ENCODE assay signal across 11 cellular contexts in genomic region chr19:8302357-8302691, GRCh38. TPM values are rescaled to one million over a fixed set of nuclear protein-coding genes. Genes with fewer than 3 reads are reported as not detected.
DNase-seq lines count a peak whose midpoint lies in the region; ATAC-seq and TF ChIP-seq lines count a peak whose summit lies in the region.
"Had no signal": no experiment of that assay in that cellular context is flagged by ENCODE, and none has a peak within 500 bp of the region (broad histone marks: within the 10 kb centered on the region; RNA-seq: fewer than 3 reads in every experiment).

No MANE protein-coding gene starts in this region.

- H3K9me3 ChIP-seq in adrenal gland (replicated peaks in 1 of 3) (no peaks in the 10 kb centered on the region), tibial nerve (no peaks in the 10 kb centered on the region)

- no peak for TF ChIP-seq EP300 in tibial nerve (IDR thresholded peaks at IDR 0.05)

- intact Hi-C loops in adrenal gland (cut with DNase I), result no loop called here

- H3K27ac ChIP-seq in adrenal gland (no peak overlapping the region), tibial nerve (peak overlapping the region in 1 of 4 donors; percentile 8)

- H3K4me3 ChIP-seq in adrenal gland (no peak overlapping the region), tibial nerve (no peak overlapping the region)

- WGBS in adrenal gland, 4 donors, result 20 to 34% (median 29%) methylated on average over 5 to 11 of the region's 11 CpGs
- 20 to 50% methylated on average over 6 to 11 of the region's 11 CpGs for WGBS in tibial nerve, 2 donors

- no peak for TF ChIP-seq POLR2A in adrenal gland (IDR thresholded peaks at IDR 0.05)
- TF ChIP-seq POLR2A in tibial nerve (IDR thresholded peaks at IDR 0.05), result no peak

- ATAC-seq in left lobe of liver, result peak; percentile 52
- ATAC-seq: SK-N-SH treated with all-trans-retinoic acid at 6 μM for 48 hours had no signal

- TF ChIP-seq CTCF in adrenal gland (IDR thresholded peaks at IDR 0.05) (no peak), tibial nerve (IDR thresholded peaks at IDR 0.05) (no peak)

- DNase-seq in activated gamma-delta T cell treated with Interleukin-2 at 50 U/mL for 16 hours (peak; percentile 3), activated gamma-delta T cell (lab: John Stamatoyannopoulos, UW) (no peak), adrenal gland (peak; percentile 61 to 86 (median 82)), left lobe of liver (ENCODE audit: low spot score) (peak; percentile 62), tibial nerve (ENCODE audit: low spot score in 2 of 2) (peak; percentile 4 to 14), ecto neural progenitor cell (ENCODE audit: low spot score) (no peak), NOMO-1 treated with DMSO at 0.1 percent for 48 hours (lab: John Stamatoyannopoulos, UW; ENCODE audit: unreplicated experiment) (no peak), NCI-H2171 treated with DMSO at 0.1 percent for 48 hours (lab: John Stamatoyannopoulos, UW) (no peak)
- DNase-seq: endodermal cell, NCI-H526 had no signal

- H3K4me1 ChIP-seq in adrenal gland (replicated peaks in 1 of 2) (peaks cover under 1 to 7% of the 10 kb centered on the region in 2 donors), tibial nerve (peaks cover 0 to 19% (median 3%) of the 10 kb centered on the region in 4 donors)

- no peaks in the 10 kb centered on the region for H3K36me3 ChIP-seq in adrenal gland (replicated peaks in 1 of 2)
- H3K36me3 ChIP-seq in tibial nerve, result peaks cover 0 to 26% (median 0%) of the 10 kb centered on the region in 3 donors

- H3K27me3 ChIP-seq in adrenal gland, result no peaks in the 10 kb centered on the region
- no peaks in the 10 kb centered on the region for H3K27me3 ChIP-seq in tibial nerve

RNA-seq across cellular contexts. Expression of gene CD320, which starts 5.8 kb away (rescaled TPM):
- total RNA-seq in adrenal gland (100 to 1,000 TPM in 1 of 8 donors, 10 to 100 TPM in 7; 53.6 to 129 (median 68.2) TPM), left lobe of liver (16.3 TPM), tibial nerve (100 to 1,000 TPM in 1 of 4 donors, 10 to 100 TPM in 3; 64.7 to 109 (median 83.9) TPM)
- 10 to 100 TPM; 12.0 to 61.4 (median 34.1) TPM for polyA plus RNA-seq in adrenal gland

RNA-seq across cellular contexts. Expression of gene NDUFA7, which starts 18.9 kb away (rescaled TPM):
- total RNA-seq in adrenal gland (10 to 100 TPM in 7 of 8 donors, 1 to 10 TPM in 1; 5.3 to 84.5 (median 72.4) TPM), left lobe of liver (28.5 TPM), tibial nerve (10 to 100 TPM in 3 of 4 donors, 1 to 10 TPM in 1; 4.5 to 22.1 (median 16.0) TPM)
- polyA plus RNA-seq in adrenal gland, result 100 to 1,000 TPM; 140 to 502 (median 202) TPM

RNA-seq across cellular contexts. Expression of gene RPS28, which starts 19.0 kb away (rescaled TPM):
- total RNA-seq in adrenal gland, result 1,000 to 10,000 TPM in 4 of 8 donors, 100 to 1,000 TPM in 4; 220 to 1,896 (median 903) TPM
- 1,000 to 10,000 TPM in 1 of 3 donors, 100 to 1,000 TPM in 2; 155 to 1,715 (median 649) TPM for polyA plus RNA-seq in adrenal gland
- 653 TPM for total RNA-seq in left lobe of liver
- 100 to 1,000 TPM; 398 to 559 (median 412) TPM for total RNA-seq in tibial nerve

RNA-seq across cellular contexts. Expression of gene KANK3, which starts 40.7 kb away (rescaled TPM):
- total RNA-seq in adrenal gland, result 10 to 100 TPM in 7 of 8 donors, 1 to 10 TPM in 1; 9.8 to 27.7 (median 18.4) TPM
- 10 to 100 TPM in 2 of 3 donors, under 1 TPM in 1; 0.38 to 27.8 (median 23.6) TPM for polyA plus RNA-seq in adrenal gland
- total RNA-seq in left lobe of liver, result 7.2 TPM
- 10 to 100 TPM; 13.8 to 34.8 (median 20.1) TPM for total RNA-seq in tibial nerve

Comparison
In these comparisons a context has a peak if more than half of its experiments do, and no peak if none do; other contexts are left out.
1. DNase-seq: peak in activated gamma-delta T cell treated with Interleukin-2 at 50 U/mL for 16 hours (single experiment), adrenal gland (7 of 7), left lobe of liver (single experiment) and tibial nerve (2 of 2); none in activated gamma-delta T cell (single experiment), ecto neural progenitor cell (single experiment), NOMO-1 treated with DMSO at 0.1 percent for 48 hours (single experiment) and NCI-H2171 treated with DMSO at 0.1 percent for 48 hours (single experiment).